31 cellular contexts compared by ENCODE assay signal in genomic region chr19:11267316-11268085, GRCh38. TPM values are rescaled to one million over a fixed set of nuclear protein-coding genes. Genes with fewer than 3 reads are reported as not detected.
DNase-seq lines count a peak whose midpoint lies in the region; ATAC-seq and TF ChIP-seq lines count a peak whose summit lies in the region.
"Had no signal": no experiment of that assay in that cellular context is flagged by ENCODE, and none has a peak within 500 bp of the region (broad histone marks: within the 10 kb centered on the region; RNA-seq: fewer than 3 reads in every experiment).

No MANE protein-coding gene starts in this region.

- no peak overlapping the region for H2BK5ac ChIP-seq in mesendoderm (ENCODE audit: low read length)

- peaks cover 16% of the 10 kb centered on the region for H3K27me3 Mint-ChIP-seq in endothelial cell (ENCODE audit: unreplicated experiment)
- peaks cover 15% of the 10 kb centered on the region for H3K27me3 Mint-ChIP-seq in nephron progenitor cell (ENCODE audit: low read depth, poor library complexity)
- no peaks in the 10 kb centered on the region for H3K27me3 Mint-ChIP-seq in type B pancreatic cell

- H4K8ac ChIP-seq in mesendoderm (ENCODE audit: low read depth, low read length), result no peak overlapping the region

- H3K4me1 Mint-ChIP-seq in endothelial cell (ENCODE audit: unreplicated experiment) (peaks cover 48% of the 10 kb centered on the region), nephron progenitor cell (peaks cover 31% of the 10 kb centered on the region), type B pancreatic cell (ENCODE audit: unreplicated experiment) (peaks cover 25% of the 10 kb centered on the region)
- H3K4me1 Mint-ChIP-seq: activated naive CD8-positive, alpha-beta T cell treated with anti-CD3 and anti-CD28 coated beads for 36 hours; natural killer cell had no signal

- no peak for ATAC-seq in HG02973 (IDR thresholded peaks at IDR 0.05; ENCODE audit: unreplicated experiment)
- ATAC-seq: A549; left lung; natural killer cell; pancreas; stimulated activated naive CD8-positive, alpha-beta T cell treated with anti-CD3 and anti-CD28 coated beads, Interleukin-15, Interleukin-2, amounts not matched to agents 100 U/mL and 50 U/mL, for 24 hours had no signal

- no peak for DNase-seq in left ventricle myocardium inferior
- DNase-seq in cardiac septum (ENCODE audit: low spot score), result no peak
- DNase-seq in endothelial cell (ENCODE audit: low spot score), result no peak
- DNase-seq in nephron progenitor cell, result no peak
- no peak for DNase-seq in type B pancreatic cell (ENCODE audit: extremely low spot score, unreplicated experiment)
- no peak for DNase-seq in tibial nerve (ENCODE audit: low spot score in 2 of 2)
- DNase-seq in mesendoderm, result no peak
- DNase-seq: activated CD4-positive, alpha-beta T cell treated with anti-CD3 and anti-CD28 coated beads for 48 hours; activated CD8-positive, alpha-beta memory T cell treated with anti-CD3 and anti-CD28 coated beads for 24 hours; activated effector memory CD4-positive, alpha-beta T cell treated with Interleukin-2 at 50 U/mL for 16 hours; activated naive CD8-positive, alpha-beta T cell treated with anti-CD3 and anti-CD28 coated beads for 36 hours; anterior cingulate cortex; CD4-positive, CD25-positive, alpha-beta regulatory T cell; Kasumi-1; left lung; natural killer cell; NCI-H1417 treated with DMSO at 0.1 percent for 48 hours; NCI-H2081 treated with DMSO at 0.1 percent for 48 hours; NCI-H345; pancreas; SIG-M5; stimulated activated CD4-positive, alpha-beta T cell treated with anti-CD3 and anti-CD28 coated beads, Interleukin-1b, Interleukin-23, amount 100 ng/mL, for 48 hours; stimulated activated naive CD8-positive, alpha-beta T cell treated with anti-CD3 and anti-CD28 coated beads, Interleukin-15, Interleukin-2, amounts not matched to agents 100 U/mL and 50 U/mL, for 24 hours; T-helper 9 cell; WERI-Rb-1 had no signal

- no peak overlapping the region for H3K23ac ChIP-seq in mesendoderm (ENCODE audit: low read length)

- H3K4me3 ChIP-seq in left ventricle myocardium inferior, result no peak overlapping the region
- no peak overlapping the region for H3K4me3 ChIP-seq in tibial nerve
- H3K4me3 ChIP-seq in mesendoderm (ENCODE audit: low read length), result no peak overlapping the region
- H3K4me3 ChIP-seq: A549, breast epithelium, left lung, pancreas, thoracic aorta had no signal

- H3K18ac ChIP-seq in mesendoderm (ENCODE audit: low read length), result no peak overlapping the region

- no peak for TF ChIP-seq CTCF in left ventricle myocardium inferior (IDR thresholded peaks at IDR 0.05; ENCODE audit: borderline replicate concordance)
- TF ChIP-seq CTCF in endothelial cell (IDR thresholded peaks at IDR 0.05; ENCODE audit: unreplicated experiment), result no peak
- TF ChIP-seq CTCF in nephron progenitor cell (IDR thresholded peaks at IDR 0.05), result no peak
- TF ChIP-seq CTCF in type B pancreatic cell (conservative IDR thresholded peaks at IDR 0.05), result no peak
- TF ChIP-seq CTCF in tibial nerve (IDR thresholded peaks at IDR 0.05), result no peak

- no peaks in the 10 kb centered on the region for H3K79me1 ChIP-seq in mesendoderm (ENCODE audit: low read length)

- H3K79me2 ChIP-seq in mesendoderm (ENCODE audit: control insufficient read depth, insufficient read depth, low read length), result no peaks in the 10 kb centered on the region

- H3K36me3 Mint-ChIP-seq in endothelial cell (ENCODE audit: low read depth, unreplicated experiment) (peaks cover 3% of the 10 kb centered on the region), nephron progenitor cell (ENCODE audit: low read depth) (no peaks in the 10 kb centered on the region), type B pancreatic cell (no peaks in the 10 kb centered on the region)
- H3K36me3 Mint-ChIP-seq: activated naive CD8-positive, alpha-beta T cell treated with anti-CD3 and anti-CD28 coated beads for 36 hours; CD4-positive, CD25-positive, alpha-beta regulatory T cell; natural killer cell had no signal

- no peaks in the 10 kb centered on the region for H3K27me3 ChIP-seq in left ventricle myocardium inferior (ENCODE audit: low read depth)
- no peaks in the 10 kb centered on the region for H3K27me3 ChIP-seq in tibial nerve
- no peaks in the 10 kb centered on the region for H3K27me3 ChIP-seq in mesendoderm (ENCODE audit: insufficient read depth, low read length, poor library complexity)
- H3K27me3 ChIP-seq: breast epithelium, pancreas had no signal

- no peaks in the 10 kb centered on the region for H3K36me3 ChIP-seq in left ventricle myocardium inferior
- no peaks in the 10 kb centered on the region for H3K36me3 ChIP-seq in tibial nerve
- H3K36me3 ChIP-seq in mesendoderm (ENCODE audit: control insufficient read depth, insufficient read depth, low read length), result no peaks in the 10 kb centered on the region
- H3K36me3 ChIP-seq: breast epithelium, left lung, pancreas, thoracic aorta, WERI-Rb-1 had no signal

- H3K9me3 ChIP-seq in left ventricle myocardium inferior (replicated peaks) (no peaks in the 10 kb centered on the region), tibial nerve (no peaks in the 10 kb centered on the region)
- H3K9me3 ChIP-seq: A549, breast epithelium, left lung, pancreas, thoracic aorta had no signal

- no peak overlapping the region for H2AK5ac ChIP-seq in mesendoderm (ENCODE audit: low read length)

- WGBS in tibial nerve, 2 donors, result 85 to 88% methylated on average over 10 of the region's 10 CpGs
- no CpG with 5 or more reads among the region's 10 CpGs for WGBS in mesendoderm (ENCODE audit: extremely low coverage, insufficient coverage, low lambda C conversion rate)

- TF ChIP-seq POLR2A in tibial nerve (IDR thresholded peaks at IDR 0.05), result no peak

- no peak overlapping the region for H3K4me2 ChIP-seq in mesendoderm (ENCODE audit: low read length)
- H3K4me2 ChIP-seq: A549 had no signal

- H3K27ac ChIP-seq in left ventricle myocardium inferior (replicated peaks), result peak overlapping the region; percentile 92
- H3K27ac ChIP-seq in tibial nerve, result no peak overlapping the region
- no peak overlapping the region for H3K27ac ChIP-seq in mesendoderm (ENCODE audit: low read depth, low read length)
- H3K27ac ChIP-seq: breast epithelium, HL-60, pancreas, thoracic aorta, WERI-Rb-1 had no signal

- no peak for TF ChIP-seq EP300 in tibial nerve (IDR thresholded peaks at IDR 0.05)

- no peak overlapping the region for H2BK120ac ChIP-seq in mesendoderm (ENCODE audit: low read depth, low read length)

- no peak overlapping the region for H3K4ac ChIP-seq in mesendoderm (ENCODE audit: low read depth, low read length)

- no peak overlapping the region for H3K9ac ChIP-seq in mesendoderm (ENCODE audit: low read length)

- no peak overlapping the region for H3K56ac ChIP-seq in mesendoderm (ENCODE audit: low read length)

- peaks cover 55% of the 10 kb centered on the region for H3K4me1 ChIP-seq in left ventricle myocardium inferior
- H3K4me1 ChIP-seq in tibial nerve, result peaks cover 0 to 14% (median 2%) of the 10 kb centered on the region in 4 donors
- no peaks in the 10 kb centered on the region for H3K4me1 ChIP-seq in mesendoderm (ENCODE audit: control insufficient read depth, low read depth, low read length)

- intact Hi-C loops in left ventricle myocardium inferior (cut with micrococcal nuclease), result no loop called here
- intact Hi-C loops in cardiac septum (cut with DNase I), result no loop called here

- H3K27ac Mint-ChIP-seq in endothelial cell (ENCODE audit: unreplicated experiment) (peak overlapping the region; percentile 98), nephron progenitor cell (peak overlapping the region; percentile 87), type B pancreatic cell (peak overlapping the region; percentile 95)
- H3K27ac Mint-ChIP-seq: activated naive CD8-positive, alpha-beta T cell treated with anti-CD3 and anti-CD28 coated beads for 36 hours; CD4-positive, CD25-positive, alpha-beta regulatory T cell; natural killer cell had no signal

- H3K9me3 Mint-ChIP-seq in endothelial cell (ENCODE audit: unreplicated experiment), result no peaks in the 10 kb centered on the region
- no peaks in the 10 kb centered on the region for H3K9me3 Mint-ChIP-seq in nephron progenitor cell
- H3K9me3 Mint-ChIP-seq in type B pancreatic cell, result no peaks in the 10 kb centered on the region
- H3K9me3 Mint-ChIP-seq: activated naive CD8-positive, alpha-beta T cell treated with anti-CD3 and anti-CD28 coated beads for 36 hours; natural killer cell had no signal

- no peak overlapping the region for H2BK15ac ChIP-seq in mesendoderm (replicated peaks; ENCODE audit: low read depth)

- H4K5ac ChIP-seq in mesendoderm (ENCODE audit: low read length), result no peak overlapping the region

- H3K4me3 Mint-ChIP-seq in endothelial cell (ENCODE audit: unreplicated experiment) (no peak overlapping the region), nephron progenitor cell (no peak overlapping the region), type B pancreatic cell (peak overlapping the region; percentile 46)
- H3K4me3 Mint-ChIP-seq: activated naive CD8-positive, alpha-beta T cell treated with anti-CD3 and anti-CD28 coated beads for 36 hours; natural killer cell had no signal

RNA-seq across cellular contexts. Expression of gene DOCK6, which starts 5.2 kb away (rescaled TPM):
- total RNA-seq in left ventricle myocardium inferior, result 43.2 TPM
- total RNA-seq in cardiac septum, result 50.5 TPM
- total RNA-seq in endothelial cell (ENCODE audit: unreplicated experiment), result 411 TPM
- 43.6 and 58.9 TPM in 2 replicates for total RNA-seq in type B pancreatic cell (ENCODE audit: low replicate concordance)
- total RNA-seq in tibial nerve, result 10 to 100 TPM; 37.5 to 92.7 (median 49.2) TPM
- polyA plus RNA-seq in mesendoderm (2013, experiment 1 of 2), result 15.1 TPM
- polyA plus RNA-seq in mesendoderm (2013, experiment 2 of 2), result 15.3 TPM

RNA-seq across cellular contexts. Expression of gene ANGPTL8, which starts 28.1 kb away (rescaled TPM):
- total RNA-seq in left ventricle myocardium inferior (not detected), cardiac septum (not detected), endothelial cell (ENCODE audit: unreplicated experiment) (not detected), type B pancreatic cell (ENCODE audit: low replicate concordance) (not detected in 2 replicates), tibial nerve (10 to 100 TPM in 2 of 4 donors, 1 to 10 TPM in 1, not detected in 1; 2.0 to 13.2 (median 10.8) TPM)
- polyA plus RNA-seq in mesendoderm (2013, experiment 1 of 2), result not detected
- not detected for polyA plus RNA-seq in mesendoderm (2013, experiment 2 of 2)
- total RNA-seq: activated naive CD8-positive, alpha-beta T cell treated with anti-CD3 and anti-CD28 coated beads for 36 hours; CD4-positive, CD25-positive, alpha-beta regulatory T cell; glomerular endothelial cell; left lung; natural killer cell; thoracic aorta had no signal
- polyA plus RNA-seq: CD4-positive, CD25-positive, alpha-beta regulatory T cell had no signal

RNA-seq across cellular contexts. Expression of gene TSPAN16, which starts 28.5 kb away (rescaled TPM):
- total RNA-seq in left ventricle myocardium inferior (not detected), cardiac septum (not detected), endothelial cell (ENCODE audit: unreplicated experiment) (not detected), type B pancreatic cell (ENCODE audit: low replicate concordance) (not detected in 2 replicates), tibial nerve (not detected)
- polyA plus RNA-seq in mesendoderm (2013, experiment 1 of 2), result not detected
- polyA plus RNA-seq in mesendoderm (2013, experiment 2 of 2), result not detected
- total RNA-seq: activated naive CD8-positive, alpha-beta T cell treated with anti-CD3 and anti-CD28 coated beads for 36 hours; breast epithelium; CD4-positive, CD25-positive, alpha-beta regulatory T cell; glomerular endothelial cell; left lung; natural killer cell; pancreas; thoracic aorta had no signal
- polyA plus RNA-seq: A549; CD4-positive, CD25-positive, alpha-beta regulatory T cell; pancreas had no signal
